Comparison of ENCODE assay signal across 8 cellular contexts in genomic region chr22:23237201-23237798, GRCh38. TPM values are rescaled to one million over a fixed set of nuclear protein-coding genes. Genes with fewer than 3 reads are reported as not detected.
DNase-seq lines count a peak whose midpoint lies in the region; ATAC-seq and TF ChIP-seq lines count a peak whose summit lies in the region.

No MANE protein-coding gene starts in this region.

- H2AFZ ChIP-seq in GM23248: no peak overlapping the region

- POLR2A ChIA-PET in activated CD4-positive, alpha-beta T cell treated with anti-CD3 and anti-CD28 coated beads, Interleukin-2, amount 10 ng/mL, durations not matched to agents 7 days and 5 days (lab: Charles Lee): no interaction called here
- POLR2A ChIA-PET in WTC11 (lab: Charles Lee): no interaction called here

- TF ChIP-seq CTCF in WTC11 (IDR thresholded peaks at IDR 0.05): no peak
- no peak for TF ChIP-seq CTCF in testis (IDR thresholded peaks at IDR 0.05)
- no peak for TF ChIP-seq CTCF in left lung (IDR thresholded peaks at IDR 0.05)

- no peak for TF ChIP-seq POLR2A in testis (IDR thresholded peaks at IDR 0.05)

- peaks cover 7% of the 10 kb centered on the region for H3K9me3 Mint-ChIP-seq in activated CD4-positive, alpha-beta T cell treated with anti-CD3 and anti-CD28 coated beads, Interleukin-2, amount 10 ng/mL, durations not matched to agents 7 days and 5 days
- H3K9me3 Mint-ChIP-seq in WTC11: peaks cover 11% of the 10 kb centered on the region

- H3K27ac ChIP-seq in right cardiac atrium (ENCODE audit: low read length): no peak overlapping the region
- no peak overlapping the region for H3K27ac ChIP-seq in testis
- H3K27ac ChIP-seq in left lung: no peak overlapping the region
- no peak overlapping the region for H3K27ac ChIP-seq in GM23248

- H3K27me3 ChIP-seq in right cardiac atrium (ENCODE audit: control insufficient read depth, insufficient read depth) (no peaks in the 10 kb centered on the region), testis (no peaks in the 10 kb centered on the region), left lung (no peaks in the 10 kb centered on the region), GM23248 (replicated peaks; ENCODE audit: insufficient read depth) (no peaks in the 10 kb centered on the region)

- DNase-seq in activated CD4-positive, alpha-beta T cell treated with anti-CD3 and anti-CD28 coated beads, Interleukin-2, amount 10 ng/mL, durations not matched to agents 7 days and 5 days: no peak
- DNase-seq in activated CD4-positive, alpha-beta T cell treated with anti-CD3 and anti-CD28 coated beads, Interleukin-2, amount 50 U/mL, for 4 hours: no peak
- DNase-seq in WTC11 (ENCODE audit: low spot score) (peak; percentile 62), right cardiac atrium (peak; percentile 82 to 92 (median 90)), testis (peak; percentile 88), left lung (no peak), GM23248 (no peak)

- no peak for ATAC-seq in WTC11
- ATAC-seq in right cardiac atrium: peak; percentile 67 to 70
- ATAC-seq in left lung: no peak
- no peak for ATAC-seq in GM21526 (IDR thresholded peaks at IDR 0.05; ENCODE audit: low FRiP score, unreplicated experiment)

- H3K9me3 ChIP-seq in right cardiac atrium (ENCODE audit: control insufficient read depth, low read length): no peaks in the 10 kb centered on the region
- H3K9me3 ChIP-seq in testis: no peaks in the 10 kb centered on the region
- H3K9me3 ChIP-seq in left lung: no peaks in the 10 kb centered on the region
- H3K9me3 ChIP-seq in GM23248 (ENCODE audit: low read depth): no peaks in the 10 kb centered on the region

- no peaks in the 10 kb centered on the region for H4K20me1 ChIP-seq in GM23248 (ENCODE audit: insufficient read depth)

- peaks cover 12% of the 10 kb centered on the region for H3K36me3 Mint-ChIP-seq in activated CD4-positive, alpha-beta T cell treated with anti-CD3 and anti-CD28 coated beads, Interleukin-2, amount 10 ng/mL, durations not matched to agents 7 days and 5 days (ENCODE audit: low read depth)
- H3K36me3 Mint-ChIP-seq in WTC11: peaks cover 21% of the 10 kb centered on the region

- H3K36me3 ChIP-seq in testis (ENCODE audit: low read depth, missing control alignments) (no peaks in the 10 kb centered on the region), left lung (no peaks in the 10 kb centered on the region), GM23248 (ENCODE audit: low read depth) (no peaks in the 10 kb centered on the region)

- no peak overlapping the region for H3K9ac ChIP-seq in GM23248

- intact Hi-C loops in right cardiac atrium (cut with DNase I) (loop anchor here in 2 of 4 donors (10.0 kb wide), 1 partner anchor 52 kb away; the partner anchor contains the start of gene BCR (in 2 of the 2)), testis (cut with DNase I; ENCODE audit: low total_unique reads) (no loop called here), left lung (cut with DNase I) (no loop called here)

- no peaks in the 10 kb centered on the region for H3F3A ChIP-seq in GM23248 (ENCODE audit: insufficient read depth)

- peaks cover 50% of the 10 kb centered on the region for H3K4me1 Mint-ChIP-seq in activated CD4-positive, alpha-beta T cell treated with anti-CD3 and anti-CD28 coated beads, Interleukin-2, amount 10 ng/mL, durations not matched to agents 7 days and 5 days
- H3K4me1 Mint-ChIP-seq in WTC11: peaks cover 83% of the 10 kb centered on the region

- H3K4me3 ChIP-seq in right cardiac atrium (ENCODE audit: low read length): no peak overlapping the region
- no peak overlapping the region for H3K4me3 ChIP-seq in testis
- no peak overlapping the region for H3K4me3 ChIP-seq in left lung
- no peak overlapping the region for H3K4me3 ChIP-seq in GM23248

- H3K4me1 ChIP-seq in right cardiac atrium (ENCODE audit: control insufficient read depth, insufficient read depth, low read length) (peaks cover 17% of the 10 kb centered on the region), testis (peaks cover 34% of the 10 kb centered on the region), left lung (peaks cover 14 to 68% of the 10 kb centered on the region in 2 donors), GM23248 (ENCODE audit: insufficient read depth) (peaks cover 21% of the 10 kb centered on the region)

- H3K9me2 ChIP-seq in GM23248 (ENCODE audit: insufficient read depth): no peaks in the 10 kb centered on the region

- in situ Hi-C loops in GM23248 (cut with MboI): no loop called here

- H3K4me2 ChIP-seq in GM23248 (ENCODE audit: unreplicated experiment): no peak overlapping the region

- no peaks in the 10 kb centered on the region for H3K27me3 Mint-ChIP-seq in activated CD4-positive, alpha-beta T cell treated with anti-CD3 and anti-CD28 coated beads, Interleukin-2, amount 10 ng/mL, durations not matched to agents 7 days and 5 days
- H3K27me3 Mint-ChIP-seq in WTC11 (ENCODE audit: low read depth): no peaks in the 10 kb centered on the region

- H3K79me2 ChIP-seq in GM23248 (ENCODE audit: insufficient read depth): peaks cover 100% of the 10 kb centered on the region

- H3K4me3 Mint-ChIP-seq in activated CD4-positive, alpha-beta T cell treated with anti-CD3 and anti-CD28 coated beads, Interleukin-2, amount 10 ng/mL, durations not matched to agents 7 days and 5 days: no peak overlapping the region
- no peak overlapping the region for H3K4me3 Mint-ChIP-seq in WTC11

- peak overlapping the region; percentile 76 for H3K27ac Mint-ChIP-seq in activated CD4-positive, alpha-beta T cell treated with anti-CD3 and anti-CD28 coated beads, Interleukin-2, amount 10 ng/mL, durations not matched to agents 7 days and 5 days
- H3K27ac Mint-ChIP-seq in WTC11: peak overlapping the region; percentile 96

- WGBS in right cardiac atrium: 22% methylated on average over 16 of the region's 16 CpGs
- 23 to 36% methylated on average over 11 to 16 of the region's 16 CpGs for WGBS in testis, 2 donors
- 64 to 68% methylated on average over 16 of the region's 16 CpGs for WGBS in GM23248 (ENCODE audit: low coverage in 1 of 2, low lambda C conversion rate in 2 of 2, missing lambda C conversion rate in 2 of 2), 2 experiments

- CTCF ChIA-PET in activated CD4-positive, alpha-beta T cell treated with anti-CD3 and anti-CD28 coated beads, Interleukin-2, amount 10 ng/mL, durations not matched to agents 7 days and 5 days (lab: Charles Lee): interaction anchor here (1.0 kb wide), 1 partner anchor 29 kb away, joined by 3 read pairs; no protein-coding TSS in a partner anchor
- CTCF ChIA-PET in WTC11 (lab: Charles Lee): interaction anchor here (1.0 to 1.6 kb wide), 3 partner anchors 10 to 56 kb away, joined by 3 to 10 read pairs (median 3); no protein-coding TSS in a partner anchor

TF ChIP-seq in WTC11, 78 proteins besides CTCF, POLR2A, EP300 and RAD21:
- TF ChIP-seq GRHL2 (CRISPR knock-in tag; IDR thresholded peaks at IDR 0.05; ENCODE audit: insufficient replicate concordance, severe bottlenecking): no peak
- TF ChIP-seq CREM (CRISPR knock-in tag; IDR thresholded peaks at IDR 0.05): no peak
- 0 out of 2 replicates have a peak, but pooled peaks have one; percentile 25 for TF ChIP-seq MAX (CRISPR knock-in tag; IDR thresholded peaks at IDR 0.05)
TF ChIP-seq in WTC11: peak in this region for 1.

RNA-seq across cellular contexts. Expression of gene BCR, which starts 57.0 kb away (rescaled TPM):
- total RNA-seq in activated CD4-positive, alpha-beta T cell treated with anti-CD3 and anti-CD28 coated beads, Interleukin-2, amount 10 ng/mL, durations not matched to agents 7 days and 5 days: 10 to 100 TPM; 45.6 to 48.1 TPM
- total RNA-seq in WTC11 (2021): 96.5 to 129 TPM (median 105 TPM) in 3 replicates
- total RNA-seq in right cardiac atrium: 10 to 100 TPM; 35.4 to 48.0 (median 36.6) TPM
- polyA plus RNA-seq in right cardiac atrium: 18.3 TPM
- 100 to 1,000 TPM; 105 to 108 TPM for total RNA-seq in testis
- polyA plus RNA-seq in testis (ENCODE audit: insufficient read depth, low read depth, low replicate concordance): 52.5 TPM
- 10 to 100 TPM; 66.1 to 70.4 TPM for total RNA-seq in left lung
- total RNA-seq in GM23248 (2014; rRNA removed; shearing (Covaris generic)): 30.0 and 30.6 TPM in 2 replicates
- 3.3 and 4.7 TPM in 2 replicates for polyA plus RNA-seq in GM23248 (2016; fragmentation: Nextera tagmentation; extraction: Ambion mirVana)

Comparison
In these comparisons a context has a peak if more than half of its experiments do, and no peak if none do; other contexts are left out.
1. DNase-seq: peak in WTC11 (single experiment), right cardiac atrium (3 of 3) and testis (single experiment); none in activated CD4-positive, alpha-beta T cell treated with anti-CD3 and anti-CD28 coated beads, Interleukin-2, amount 10 ng/mL, durations not matched to agents 7 days and 5 days (single experiment), activated CD4-positive, alpha-beta T cell treated with anti-CD3 and anti-CD28 coated beads, Interleukin-2, amount 50 U/mL, for 4 hours (0 of 2), left lung (0 of 2) and GM23248 (single experiment).
2. ATAC-seq: peak in right cardiac atrium (2 of 2); none in WTC11 (single experiment), left lung (single experiment) and GM21526 (single experiment).